19 cellular contexts compared by ENCODE assay signal in genomic region chr1:46396429-46397398, GRCh38.
DNase-seq lines count a peak whose midpoint lies in the region; ATAC-seq lines count a peak whose summit lies in the region.
"Had no signal": no experiment of that assay in that cellular context is flagged by ENCODE, and none has a peak within 500 bp of the region (broad histone marks: within the 10 kb centered on the region; RNA-seq: fewer than 3 reads in every experiment).

No MANE protein-coding gene starts in this region.

- peak; percentile 7 for DNase-seq in NCI-H1105 treated with DMSO at 0.1 percent for 48 hours (lab: John Stamatoyannopoulos, UW)
- DNase-seq in NCI-H1105 (lab: John Stamatoyannopoulos, UW): no peak
- DNase-seq in NCI-H2081 treated with DMSO at 0.1 percent for 48 hours (lab: John Stamatoyannopoulos, UW): peak; percentile 48
- DNase-seq in epithelial cell of prostate (ENCODE audit: low read depth, low spot score): peak; percentile 22
- peak; percentile 47 for DNase-seq in superior temporal gyrus (ENCODE audit: extremely low spot score)
- DNase-seq in HCEC 1CT: no peak
- no peak for DNase-seq in cerebellar nuclear complex (lab: John Stamatoyannopoulos, UW)
- DNase-seq: activated B cell treated with CpG ODN at 0.5 μM for 24 hours; activated CD8-positive, alpha-beta T cell treated with anti-CD3 and anti-CD28 coated beads, Interleukin-2, amount 10 ng/mL, durations not matched to agents 7 days and 5 days; activated naive CD8-positive, alpha-beta T cell treated with anti-CD3 and anti-CD28 coated beads, Interleukin-2, amount 50 U/mL, for 24 hours; CD4-positive, CD25-positive, alpha-beta regulatory T cell; central memory CD4-positive, alpha-beta T cell; Kasumi-1; left cardiac atrium; NK-92 treated with Interleukin-12 subunit alpha and Interleukin-12 subunit beta, amount 100 ng/mL, for 24 hours; Right ventricle myocardium superior; stimulated activated CD4-positive, alpha-beta T cell treated with anti-CD3 and anti-CD28 coated beads, Interleukin-4, amount 100 ng/mL, for 4 hours; transverse colon had no signal

- no peak for ATAC-seq in GM19023 (IDR thresholded peaks at IDR 0.05; ENCODE audit: unreplicated experiment)
- ATAC-seq: activated CD8-positive, alpha-beta T cell treated with anti-CD3 and anti-CD28 coated beads, Interleukin-2, amount 10 ng/mL, durations not matched to agents 7 days and 5 days; activated naive CD8-positive, alpha-beta T cell treated with anti-CD3 and anti-CD28 coated beads, Interleukin-2, amount 50 U/mL, for 24 hours had no signal

- peak overlapping the region; percentile 10 for H3K27ac ChIP-seq in epithelial cell of prostate

Comparison
In these comparisons a context has a peak if more than half of its experiments do, and no peak if none do; other contexts are left out.
1. DNase-seq: peak in NCI-H1105 treated with DMSO at 0.1 percent for 48 hours (single experiment), NCI-H2081 treated with DMSO at 0.1 percent for 48 hours (single experiment), epithelial cell of prostate (single experiment) and superior temporal gyrus (single experiment); none in NCI-H1105 (single experiment), HCEC 1CT (single experiment) and cerebellar nuclear complex (0 of 2).